In the genomic region with DNA sequence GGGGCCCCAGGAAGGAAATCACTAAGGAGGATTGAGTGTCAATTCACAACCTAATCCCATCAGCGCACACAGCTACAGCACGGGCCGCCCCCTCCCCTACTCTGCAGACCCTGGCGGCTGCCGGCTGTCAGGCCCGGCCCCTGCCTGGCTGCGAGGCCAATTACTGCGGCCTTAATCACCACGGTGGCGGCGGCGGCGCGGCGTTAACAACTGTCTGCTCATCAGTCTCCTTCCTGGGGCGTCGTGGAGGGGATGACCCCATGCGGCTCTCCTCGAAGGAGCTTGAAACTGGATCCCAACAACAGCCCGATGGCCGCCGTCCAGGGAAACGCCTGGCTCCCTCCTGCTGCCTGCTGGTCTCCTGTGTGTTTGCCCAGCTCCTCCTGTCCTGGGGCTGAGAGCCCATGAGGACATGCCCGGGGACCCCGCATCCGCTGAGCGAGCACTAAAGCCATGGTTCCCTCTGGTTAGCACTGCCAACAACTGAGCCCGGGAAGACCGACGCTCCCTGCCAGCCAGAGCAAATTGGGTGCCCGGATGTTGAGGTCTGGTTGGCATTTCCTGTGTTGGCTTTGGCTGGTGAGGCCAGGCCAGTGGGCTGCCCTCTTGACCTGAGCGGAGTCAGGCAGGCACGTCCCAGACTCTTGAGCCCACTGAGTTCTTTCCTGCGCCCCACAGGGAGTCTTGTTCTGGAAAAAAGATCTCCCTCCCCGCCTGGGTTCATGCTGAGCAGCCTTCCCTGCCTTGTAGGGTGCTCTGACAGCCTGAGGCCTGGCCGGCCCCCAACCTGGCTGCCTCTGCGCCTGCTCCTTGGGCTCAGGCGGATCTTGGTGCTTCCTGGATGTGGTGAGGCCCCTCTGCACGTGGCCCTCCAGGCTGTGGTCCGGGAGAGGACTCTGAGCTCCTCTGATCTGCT, we compare ENCODE assay signal across 11 cellular contexts. TPM values are rescaled to one million over a fixed set of nuclear protein-coding genes. Genes with fewer than 3 reads are reported as not detected.
DNase-seq lines count a peak whose midpoint lies in the region; ATAC-seq, FAIRE-seq and TF ChIP-seq lines count a peak whose summit lies in the region.
"Had no signal": no experiment of that assay in that cellular context is flagged by ENCODE, and none has a peak within 500 bp of the region (broad histone marks: within the 10 kb centered on the region; RNA-seq: fewer than 3 reads in every experiment).

No MANE protein-coding gene starts in this region.

- H3K36me3 ChIP-seq in PC-9 (ENCODE audit: low read depth) (no peaks in the 10 kb centered on the region), HAP-1 (replicated peaks) (no peaks in the 10 kb centered on the region)
- H3K36me3 ChIP-seq: stomach had no signal

- BruUV-seq in PC-9 (replicated peaks; lab: Mats Ljungman, UMichigan) = TSS peak; percentile 19

- POLR2A ChIA-PET in PC-9 (lab: Charles Lee; ENCODE audit: unreplicated experiment) = interaction anchor here (0.6 to 0.7 kb wide), 3 partner anchors 22 to 680 kb away, joined by 3 to 4 read pairs (median 3); partner anchors contain the start of genes ERG28 and TTLL5

- ATAC-seq in GM21515 (IDR thresholded peaks at IDR 0.05; ENCODE audit: unreplicated experiment) = no peak

- no peaks in the 10 kb centered on the region for H3K36me3 Mint-ChIP-seq in HFFc6 (ENCODE audit: low read depth)

- TF ChIP-seq CTCF in HFFc6 (IDR thresholded peaks at IDR 0.05) (no peak), PC-9 (conservative IDR thresholded peaks at IDR 0.05) (no peak), fibroblast of pulmonary artery (IDR thresholded peaks at IDR 0.05; ENCODE audit: low read length, missing control alignments) (no peak)

- H3K4me1 ChIP-seq in PC-9 (replicated peaks; ENCODE audit: insufficient read depth) (peaks cover 36% of the 10 kb centered on the region), HAP-1 (no peaks in the 10 kb centered on the region)

- H3K9me2 ChIP-seq in PC-9 (ENCODE audit: insufficient read depth) = no peaks in the 10 kb centered on the region

- no peak overlapping the region for H3K27ac ChIP-seq in PC-9
- H3K27ac ChIP-seq: stomach had no signal

- H3F3A ChIP-seq in PC-9 (ENCODE audit: insufficient read depth, low read depth) = peaks cover 23% of the 10 kb centered on the region

- H3K4me3 ChIP-seq in PC-9 = no peak overlapping the region
- no peak overlapping the region for H3K4me3 ChIP-seq in fibroblast of pulmonary artery (replicated peaks; ENCODE audit: low read depth, low read length)
- no peak overlapping the region for H3K4me3 ChIP-seq in HAP-1
- H3K4me3 ChIP-seq: stomach had no signal

- in situ Hi-C loops in HAP-1 (cut with MboI; ENCODE audit: low sequenced_read_pairs) = no loop called here

- H4K20me1 ChIP-seq in PC-9 (ENCODE audit: insufficient read depth) = no peaks in the 10 kb centered on the region

- no peaks in the 10 kb centered on the region for H3K27me3 ChIP-seq in PC-9 (ENCODE audit: insufficient read depth, low read depth)
- H3K27me3 ChIP-seq in HAP-1 (ENCODE audit: low read depth) = no peaks in the 10 kb centered on the region
- H3K27me3 ChIP-seq: stomach had no signal

- H3K27me3 Mint-ChIP-seq in HFFc6 (ENCODE audit: insufficient read depth) = peaks cover 2% of the 10 kb centered on the region; the same call in 1 of the 2 replicates

- no peaks in the 10 kb centered on the region for H3K9me3 ChIP-seq in PC-9 (ENCODE audit: insufficient read depth, low read depth)
- H3K9me3 ChIP-seq in HAP-1 = no peaks in the 10 kb centered on the region
- H3K9me3 ChIP-seq: stomach had no signal

- no peak overlapping the region for H2AFZ ChIP-seq in PC-9

- no peak overlapping the region for H3K4me2 ChIP-seq in PC-9

- no peak for FAIRE-seq in GM19239 (lab: Jason Lieb, UNC)

- no peak for DNase-seq in HFFc6
- DNase-seq in PC-9 = peak in 1 of 2 experiments; percentile 75
- DNase-seq in fibroblast of pulmonary artery (ENCODE audit: low read depth) = peak; percentile 45
- DNase-seq in retina = peak; percentile 89
- no peak for DNase-seq in GM19239 (ENCODE audit: insufficient read length, low spot score)
- DNase-seq in HAP-1 (ENCODE audit: low spot score in 2 of 2) = no peak
- no peak for DNase-seq in stimulated activated naive CD4-positive, alpha-beta T cell treated with Interleukin-2 at 50 U/mL for 16 hours (lab: John Stamatoyannopoulos, UW)
- DNase-seq: activated CD4-positive, alpha-beta T cell treated with anti-CD3 and anti-CD28 coated beads, Interleukin-2, amount 50 U/mL, for 4 hours; NCI-H2107; stomach had no signal

- H3K9me3 Mint-ChIP-seq in HFFc6 = no peaks in the 10 kb centered on the region

- intact Hi-C loops in PC-9 (cut with micrococcal nuclease; ENCODE audit: unreplicated experiment) = no loop called here

- peak overlapping the region; percentile 72 for H3K27ac Mint-ChIP-seq in HFFc6

- H3K4me3 Mint-ChIP-seq in HFFc6 = peak overlapping the region; percentile 29; the same call in 1 of the 2 replicates

- CTCF ChIA-PET in PC-9 (lab: Charles Lee) = interaction anchor here (0.6 to 0.7 kb wide), 7 partner anchors 17 to 144 kb away, joined by 3 to 25 read pairs (median 4); partner anchors contain the start of gene RPS6KL1

- H3K4me1 Mint-ChIP-seq in HFFc6 (ENCODE audit: low read depth) = peaks cover 43% of the 10 kb centered on the region

- H3K79me2 ChIP-seq in PC-9 (ENCODE audit: low read depth) = no peaks in the 10 kb centered on the region

RNA-seq across cellular contexts. Expression of gene EIF2B2, which starts 21.7 kb away (rescaled TPM):
- total RNA-seq in HFFc6 (2021; fragmentation: NEBNext Ultra II Directional; extraction: Animal tissue kit (Norgen Biotek cat#: 25700)) = 10 to 100 TPM; 55.5 to 66.1 (median 59.0) TPM
- total RNA-seq in PC-9 (2021) = 131 and 139 TPM in 2 replicates

RNA-seq across cellular contexts. Expression of gene PGF, which starts 25.6 kb away (rescaled TPM):
- 1 to 10 TPM in 4 of 6 experiments, under 1 TPM in 2; 0.87 to 2.9 (median 2.7) TPM for total RNA-seq in HFFc6 (2021; fragmentation: NEBNext Ultra II Directional; extraction: Animal tissue kit (Norgen Biotek cat#: 25700))
- 8.9 and 11.7 TPM in 2 replicates for total RNA-seq in PC-9 (2021)

RNA-seq across cellular contexts. Expression of gene RPS6KL1, which starts 57.9 kb away (rescaled TPM):
- total RNA-seq in HFFc6 (2021; fragmentation: NEBNext Ultra II Directional; extraction: Animal tissue kit (Norgen Biotek cat#: 25700)) = 1 to 10 TPM in 4 of 6 experiments, under 1 TPM in 2; 0.78 to 1.1 (median 1.0) TPM
- 3.4 and 4.2 TPM in 2 replicates for total RNA-seq in PC-9 (2021)

Comparison
In these comparisons a context has a peak if more than half of its experiments do, and no peak if none do; other contexts are left out.
1. DNase-seq: peak in fibroblast of pulmonary artery (single experiment) and retina (single experiment); none in HFFc6 (single experiment), GM19239 (single experiment), HAP-1 (0 of 2) and stimulated activated naive CD4-positive, alpha-beta T cell treated with Interleukin-2 at 50 U/mL for 16 hours (single experiment).